In the genomic region with DNA sequence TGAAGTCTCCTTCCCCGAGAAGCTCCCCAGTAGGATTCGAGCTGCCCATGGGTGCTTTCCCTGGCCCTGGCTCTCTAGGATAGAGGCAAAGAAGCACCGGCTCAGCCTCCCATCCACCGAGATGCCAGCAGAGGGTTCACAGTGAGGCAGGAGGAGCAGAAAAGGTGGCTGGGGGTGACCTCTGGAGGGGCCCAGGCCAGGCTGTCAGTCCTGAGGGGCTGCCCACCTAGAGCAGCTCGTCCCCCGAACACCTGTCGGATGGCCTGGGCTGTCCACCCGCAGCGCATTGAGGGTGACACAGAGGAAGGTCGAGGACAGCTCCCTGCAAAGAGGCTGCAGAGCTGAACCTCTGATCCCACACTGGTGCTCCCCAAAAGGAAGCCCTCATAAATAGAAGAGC, we compare ENCODE assay signal across 29 cellular contexts.
"Had no signal": no experiment of that assay in that cellular context is flagged by ENCODE, and none has a peak within 500 bp of the region (broad histone marks: within the 10 kb centered on the region; RNA-seq: fewer than 3 reads in every experiment).

No MANE protein-coding gene starts in this region.

- H3K4me3 Mint-ChIP-seq: activated CD4-positive, alpha-beta memory T cell treated with anti-CD3 and anti-CD28 coated beads, Interleukin-2, amount 10 ng/mL, durations not matched to agents 7 days and 5 days; activated CD4-positive, alpha-beta T cell treated with anti-CD3 and anti-CD28 coated beads, Interleukin-2, amount 10 ng/mL, durations not matched to agents 24 days and 14 days; activated naive CD4-positive, alpha-beta T cell treated with anti-CD3 and anti-CD28 coated beads, Interleukin-2, amount 10 ng/mL, durations not matched to agents 7 days and 5 days; activated naive CD8-positive, alpha-beta T cell treated with anti-CD3 and anti-CD28 coated beads, Interleukin-2, amount 10 ng/mL, durations not matched to agents 7 days and 5 days; nephron; stimulated activated naive B cell treated with anti-CD40 and anti-IgM and Interleukin-4, amounts not matched to agents 10 μg/mL and 1 μg/mL and 100 μg/mL, for 72 hours; T-helper 17 cell had no signal

- H3K36me3 ChIP-seq: brain microvascular endothelial cell, heart left ventricle, lower lobe of right lung, neutrophil, sigmoid colon, suprapubic skin, tibial artery had no signal

- H3K4me1 ChIP-seq: heart left ventricle, lower lobe of right lung, sigmoid colon, suprapubic skin, tibial artery had no signal

- H3K9me3 Mint-ChIP-seq: activated naive CD8-positive, alpha-beta T cell treated with anti-CD3 and anti-CD28 coated beads, Interleukin-2, amount 10 ng/mL, durations not matched to agents 7 days and 5 days had no signal

- H3K36me3 Mint-ChIP-seq: activated naive CD4-positive, alpha-beta T cell treated with anti-CD3 and anti-CD28 coated beads, Interleukin-2, amount 10 ng/mL, durations not matched to agents 7 days and 5 days; activated naive CD8-positive, alpha-beta T cell treated with anti-CD3 and anti-CD28 coated beads, Interleukin-2, amount 10 ng/mL, durations not matched to agents 7 days and 5 days; stimulated activated naive B cell treated with anti-CD40 and anti-IgM and Interleukin-4, amounts not matched to agents 10 μg/mL and 1 μg/mL and 100 μg/mL, for 72 hours had no signal

- H3K27ac Mint-ChIP-seq: activated CD4-positive, alpha-beta memory T cell treated with anti-CD3 and anti-CD28 coated beads, Interleukin-2, amount 10 ng/mL, durations not matched to agents 7 days and 5 days; activated CD4-positive, alpha-beta T cell treated with anti-CD3 and anti-CD28 coated beads, Interleukin-2, amount 10 ng/mL, durations not matched to agents 24 days and 14 days; activated naive CD4-positive, alpha-beta T cell treated with anti-CD3 and anti-CD28 coated beads, Interleukin-2, amount 10 ng/mL, durations not matched to agents 7 days and 5 days; activated naive CD8-positive, alpha-beta T cell treated with anti-CD3 and anti-CD28 coated beads, Interleukin-2, amount 10 ng/mL, durations not matched to agents 7 days and 5 days; nephron; progenitor cell of endocrine pancreas; stimulated activated naive B cell treated with anti-CD40 and anti-IgM and Interleukin-4, amounts not matched to agents 10 μg/mL and 1 μg/mL and 100 μg/mL, for 72 hours; T-helper 17 cell had no signal

- H3K27me3 ChIP-seq: brain microvascular endothelial cell, neutrophil had no signal

- H3K27ac ChIP-seq: brain microvascular endothelial cell, heart left ventricle, lower lobe of right lung, neutrophil, sigmoid colon, suprapubic skin, tibial artery had no signal

- H3K9me3 ChIP-seq: neutrophil, suprapubic skin had no signal

- H3K27me3 Mint-ChIP-seq: activated CD4-positive, alpha-beta memory T cell treated with anti-CD3 and anti-CD28 coated beads, Interleukin-2, amount 10 ng/mL, durations not matched to agents 7 days and 5 days; activated CD4-positive, alpha-beta T cell treated with anti-CD3 and anti-CD28 coated beads, Interleukin-2, amount 10 ng/mL, durations not matched to agents 24 days and 14 days; activated naive CD4-positive, alpha-beta T cell treated with anti-CD3 and anti-CD28 coated beads, Interleukin-2, amount 10 ng/mL, durations not matched to agents 7 days and 5 days; activated naive CD8-positive, alpha-beta T cell treated with anti-CD3 and anti-CD28 coated beads, Interleukin-2, amount 10 ng/mL, durations not matched to agents 7 days and 5 days; progenitor cell of endocrine pancreas had no signal

- DNase-seq: activated CD4-positive, alpha-beta memory T cell treated with anti-CD3 and anti-CD28 coated beads, Interleukin-2, amount 10 ng/mL, durations not matched to agents 7 days and 5 days; activated CD4-positive, alpha-beta T cell treated with anti-CD3 and anti-CD28 coated beads, Interleukin-2, amount 10 ng/mL, durations not matched to agents 24 days and 14 days; activated CD4-positive, CD25-positive, alpha-beta regulatory T cell treated with anti-CD3 and anti-CD28 coated beads, Interleukin-2, amount 50 U/mL, for 72 hours; activated gamma-delta T cell; activated naive CD4-positive, alpha-beta T cell treated with anti-CD3 and anti-CD28 coated beads, Interleukin-2, amount 10 ng/mL, durations not matched to agents 7 days and 5 days; activated naive CD8-positive, alpha-beta T cell treated with anti-CD3 and anti-CD28 coated beads, Interleukin-2, amount 10 ng/mL, durations not matched to agents 7 days and 5 days; brain microvascular endothelial cell; caudate nucleus; foreskin fibroblast; heart left ventricle; hypothalamus; kidney glomerular epithelial cell; lower lobe of right lung; mesenchymal stem cell; sigmoid colon; small intestine; stimulated activated CD4-positive, alpha-beta T cell treated with anti-CD3 and anti-CD28 coated beads, Interleukin-1b, Interleukin-23, amount 100 ng/mL, for 48 hours; stimulated activated CD4-positive, alpha-beta T cell treated with anti-CD3 and anti-CD28 coated beads, Interleukin-4, amount 100 ng/mL, for 4 hours; stimulated activated CD8-positive, alpha-beta memory T cell treated with anti-CD3 and anti-CD28 coated beads, Interleukin-4, amount 100 ng/mL, for 48 hours; stimulated activated naive B cell treated with anti-CD40 and anti-IgM and Interleukin-4, amounts not matched to agents 10 μg/mL and 1 μg/mL and 100 μg/mL, for 72 hours; T-helper 17 cell; T1000; tibial artery had no signal

- H3K4me3 ChIP-seq: heart left ventricle, lower lobe of right lung, sigmoid colon, suprapubic skin, tibial artery had no signal

- ATAC-seq: esophagus mucosa; heart left ventricle; left lobe of liver; lower lobe of right lung; stimulated activated naive B cell treated with anti-CD40 and anti-IgM and Interleukin-4, amounts not matched to agents 10 μg/mL and 1 μg/mL and 100 μg/mL, for 72 hours; T-helper 17 cell had no signal

- H3K4me1 Mint-ChIP-seq: activated CD4-positive, alpha-beta memory T cell treated with anti-CD3 and anti-CD28 coated beads, Interleukin-2, amount 10 ng/mL, durations not matched to agents 7 days and 5 days; activated CD4-positive, alpha-beta T cell treated with anti-CD3 and anti-CD28 coated beads, Interleukin-2, amount 10 ng/mL, durations not matched to agents 24 days and 14 days; activated naive CD4-positive, alpha-beta T cell treated with anti-CD3 and anti-CD28 coated beads, Interleukin-2, amount 10 ng/mL, durations not matched to agents 7 days and 5 days; activated naive CD8-positive, alpha-beta T cell treated with anti-CD3 and anti-CD28 coated beads, Interleukin-2, amount 10 ng/mL, durations not matched to agents 7 days and 5 days had no signal
